20 cellular contexts compared by ENCODE assay signal in genomic region chr11:92129811-92130210, GRCh38.
"Had no signal": no experiment of that assay in that cellular context is flagged by ENCODE, and none has a peak within 500 bp of the region (broad histone marks: within the 10 kb centered on the region; RNA-seq: fewer than 3 reads in every experiment).

No MANE protein-coding gene starts in this region.

- H3K27me3 ChIP-seq: ascending aorta, gastroesophageal sphincter, heart right ventricle, pancreas, tibial nerve, uterus had no signal

- H3K4me3 Mint-ChIP-seq: activated CD4-positive, alpha-beta memory T cell treated with anti-CD3 and anti-CD28 coated beads for 36 hours; activated CD8-positive, alpha-beta memory T cell treated with anti-CD3 and anti-CD28 coated beads, Interleukin-2, amount 10 ng/mL, durations not matched to agents 7 days and 5 days; activated naive CD4-positive, alpha-beta T cell treated with anti-CD3 and anti-CD28 coated beads, Interleukin-2, amount 10 ng/mL, durations not matched to agents 7 days and 5 days; effector memory CD8-positive, alpha-beta T cell; naive B cell had no signal

- H3K27me3 Mint-ChIP-seq: activated CD4-positive, alpha-beta memory T cell treated with anti-CD3 and anti-CD28 coated beads for 36 hours; activated CD8-positive, alpha-beta memory T cell treated with anti-CD3 and anti-CD28 coated beads, Interleukin-2, amount 10 ng/mL, durations not matched to agents 7 days and 5 days; activated naive CD4-positive, alpha-beta T cell treated with anti-CD3 and anti-CD28 coated beads, Interleukin-2, amount 10 ng/mL, durations not matched to agents 7 days and 5 days; effector memory CD8-positive, alpha-beta T cell; naive B cell had no signal

- ATAC-seq: activated CD8-positive, alpha-beta memory T cell treated with anti-CD3 and anti-CD28 coated beads, Interleukin-2, amount 10 ng/mL, durations not matched to agents 7 days and 5 days; effector memory CD8-positive, alpha-beta T cell; heart right ventricle had no signal

- H3K36me3 ChIP-seq: ascending aorta, gastroesophageal sphincter, heart right ventricle, pancreas, tibial nerve, uterus had no signal

- H3K4me1 ChIP-seq: ascending aorta, gastroesophageal sphincter, heart right ventricle, pancreas, tibial nerve, uterus had no signal

- DNase-seq: activated CD4-positive, alpha-beta memory T cell treated with anti-CD3 and anti-CD28 coated beads for 36 hours; activated CD4-positive, alpha-beta T cell treated with anti-CD3 and anti-CD28 coated beads for 1 hour; activated CD8-positive, alpha-beta memory T cell treated with anti-CD3 and anti-CD28 coated beads, Interleukin-2, amount 10 ng/mL, durations not matched to agents 7 days and 5 days; activated naive CD4-positive, alpha-beta T cell treated with anti-CD3 and anti-CD28 coated beads, Interleukin-2, amount 10 ng/mL, durations not matched to agents 7 days and 5 days; activated T-cell treated with anti-CD3 and anti-CD28 coated beads, Interleukin-2, amount 50 U/mL, for 1 hour; dermis blood vessel endothelial cell; effector memory CD8-positive, alpha-beta T cell; heart right ventricle; naive B cell; pancreas; stimulated activated CD4-positive, alpha-beta T cell treated with anti-CD3 and anti-CD28 coated beads, Interleukin-15, amount 100 ng/mL, for 24 hours; stimulated activated CD4-positive, alpha-beta T cell treated with anti-CD3 and anti-CD28 coated beads, Interleukin-4, amount 100 ng/mL, for 4 hours; stimulated activated CD8-positive, alpha-beta memory T cell treated with anti-CD3 and anti-CD28 coated beads, Interleukin-4, amount 100 ng/mL, for 48 hours; stimulated activated naive CD4-positive, alpha-beta T cell treated with Interleukin-2 at 50 U/mL for 16 hours; substantia nigra; uterus had no signal

- H3K4me3 ChIP-seq: ascending aorta, gastroesophageal sphincter, heart right ventricle, pancreas, tibial nerve, uterus had no signal

- H3K27ac ChIP-seq: ascending aorta, gastroesophageal sphincter, heart right ventricle, pancreas, tibial nerve, uterus, VCaP had no signal

- H3K4me1 Mint-ChIP-seq: activated CD8-positive, alpha-beta memory T cell treated with anti-CD3 and anti-CD28 coated beads, Interleukin-2, amount 10 ng/mL, durations not matched to agents 7 days and 5 days; activated naive CD4-positive, alpha-beta T cell treated with anti-CD3 and anti-CD28 coated beads, Interleukin-2, amount 10 ng/mL, durations not matched to agents 7 days and 5 days; naive B cell had no signal

- H3K27ac Mint-ChIP-seq: activated CD4-positive, alpha-beta memory T cell treated with anti-CD3 and anti-CD28 coated beads for 36 hours; activated CD8-positive, alpha-beta memory T cell treated with anti-CD3 and anti-CD28 coated beads, Interleukin-2, amount 10 ng/mL, durations not matched to agents 7 days and 5 days; activated naive CD4-positive, alpha-beta T cell treated with anti-CD3 and anti-CD28 coated beads, Interleukin-2, amount 10 ng/mL, durations not matched to agents 7 days and 5 days; effector memory CD8-positive, alpha-beta T cell; naive B cell had no signal

- H3K9me3 ChIP-seq: ascending aorta, gastroesophageal sphincter, pancreas, tibial nerve, uterus had no signal

- H3K36me3 Mint-ChIP-seq: activated CD4-positive, alpha-beta memory T cell treated with anti-CD3 and anti-CD28 coated beads for 36 hours; activated CD8-positive, alpha-beta memory T cell treated with anti-CD3 and anti-CD28 coated beads, Interleukin-2, amount 10 ng/mL, durations not matched to agents 7 days and 5 days; activated naive CD4-positive, alpha-beta T cell treated with anti-CD3 and anti-CD28 coated beads, Interleukin-2, amount 10 ng/mL, durations not matched to agents 7 days and 5 days; naive B cell had no signal
